8 cellular contexts compared by ENCODE assay signal in the genomic region with DNA sequence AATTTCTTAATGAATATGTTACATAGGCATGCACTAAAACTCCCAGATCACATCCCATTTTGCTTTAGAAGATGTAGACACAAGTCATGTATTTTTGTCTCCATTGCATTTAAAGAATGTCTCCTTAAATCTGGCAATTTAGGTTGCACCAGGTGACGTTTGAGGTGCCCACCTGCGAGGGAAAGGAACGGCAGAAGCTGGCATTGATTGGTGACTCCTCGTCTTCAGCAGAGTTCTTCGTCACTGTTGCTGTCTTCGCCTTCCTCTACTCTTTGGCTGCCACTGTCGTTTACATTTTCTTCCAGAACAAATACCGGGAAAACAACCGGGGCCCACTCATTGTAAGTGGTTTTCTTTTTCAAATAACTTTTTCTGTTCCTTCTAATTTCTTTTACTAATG.
"Had no signal": no experiment of that assay in that cellular context is flagged by ENCODE, and none has a peak within 500 bp of the region (broad histone marks: within the 10 kb centered on the region; RNA-seq: fewer than 3 reads in every experiment).

No MANE protein-coding gene starts in this region.

- ATAC-seq: GM12878 had no signal

- DNase-seq: GDM1, GF-D8 had no signal

- H3K4me3 ChIP-seq: GM12878 had no signal

- FAIRE-seq: G401.6, GM12878, GM12891, GM12892, GM18507, GM19239 had no signal
